In the genomic region with DNA sequence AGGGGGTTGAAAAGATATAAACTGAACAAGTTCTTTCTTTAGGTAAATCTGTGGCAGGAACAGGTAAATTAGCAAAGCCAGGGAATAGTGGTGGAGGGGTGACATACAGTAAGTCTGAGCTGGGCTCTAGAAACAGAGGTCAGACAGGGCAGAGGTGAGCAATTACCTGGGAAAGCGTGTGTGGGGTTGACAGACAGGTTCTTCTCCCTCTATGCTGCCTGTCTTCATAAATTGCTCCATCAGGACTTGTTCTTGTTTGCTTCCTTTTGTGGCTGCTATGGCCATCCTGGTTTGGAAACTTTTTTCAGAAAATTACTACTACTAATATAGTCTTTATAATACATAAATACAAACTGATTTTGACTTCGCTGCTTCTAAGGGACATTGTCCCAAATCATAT, we compare ENCODE assay signal across 1 cellular context.
TF ChIP-seq lines count a peak whose summit lies in the region.

No MANE protein-coding gene starts in this region.

TF ChIP-seq in GM12878, 131 proteins besides CTCF, POLR2A, EP300 and RAD21:
- TF ChIP-seq, protein P1, sequence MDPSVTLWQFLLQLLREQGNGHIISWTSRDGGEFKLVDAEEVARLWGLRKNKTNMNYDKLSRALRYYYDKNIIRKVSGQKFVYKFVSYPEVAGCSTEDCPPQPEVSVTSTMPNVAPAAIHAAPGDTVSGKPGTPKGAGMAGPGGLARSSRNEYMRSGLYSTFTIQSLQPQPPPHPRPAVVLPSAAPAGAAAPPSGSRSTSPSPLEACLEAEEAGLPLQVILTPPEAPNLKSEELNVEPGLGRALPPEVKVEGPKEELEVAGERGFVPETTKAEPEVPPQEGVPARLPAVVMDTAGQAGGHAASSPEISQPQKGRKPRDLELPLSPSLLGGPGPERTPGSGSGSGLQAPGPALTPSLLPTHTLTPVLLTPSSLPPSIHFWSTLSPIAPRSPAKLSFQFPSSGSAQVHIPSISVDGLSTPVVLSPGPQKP (IDR thresholded peaks at IDR 0.05; ENCODE audit: low read depth, low read length) = no peak
- TF ChIP-seq ESRRA (IDR thresholded peaks at IDR 0.05; ENCODE audit: low read length) (no peak), LARP7 (IDR thresholded peaks at IDR 0.05) (no peak)
- TF ChIP-seq, protein P2, sequence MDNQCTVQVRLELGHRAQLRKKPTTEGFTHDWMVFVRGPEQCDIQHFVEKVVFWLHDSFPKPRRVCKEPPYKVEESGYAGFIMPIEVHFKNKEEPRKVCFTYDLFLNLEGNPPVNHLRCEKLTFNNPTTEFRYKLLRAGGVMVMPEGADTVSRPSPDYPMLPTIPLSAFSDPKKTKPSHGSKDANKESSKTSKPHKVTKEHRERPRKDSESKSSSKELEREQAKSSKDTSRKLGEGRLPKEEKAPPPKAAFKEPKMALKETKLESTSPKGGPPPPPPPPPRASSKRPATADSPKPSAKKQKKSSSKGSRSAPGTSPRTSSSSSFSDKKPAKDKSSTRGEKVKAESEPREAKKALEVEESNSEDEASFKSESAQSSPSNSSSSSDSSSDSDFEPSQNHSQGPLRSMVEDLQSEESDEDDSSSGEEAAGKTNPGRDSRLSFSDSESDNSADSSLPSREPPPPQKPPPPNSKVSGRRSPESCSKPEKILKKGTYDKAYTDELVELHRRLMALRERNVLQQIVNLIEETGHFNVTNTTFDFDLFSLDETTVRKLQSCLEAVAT (IDR thresholded peaks at IDR 0.05) = no peak
